Comparison of ENCODE assay signal across 8 cellular contexts in genomic region chr2:175036582-175037018, GRCh38. TPM values are rescaled to one million over a fixed set of nuclear protein-coding genes. Genes with fewer than 3 reads are reported as not detected.
DNase-seq lines count a peak whose midpoint lies in the region; ATAC-seq lines count a peak whose summit lies in the region.

No MANE protein-coding gene starts in this region.

- ATAC-seq in activated T-cell treated with anti-CD3 and anti-CD28 coated beads, Interleukin-2, amount 50 U/mL, for 4 hours = no peak
- peak; percentile 42 to 67 for ATAC-seq in stimulated activated naive B cell treated with anti-CD40 and anti-IgM and Interleukin-4, amounts not matched to agents 10 μg/mL and 1 μg/mL and 100 μg/mL, for 72 hours (replicated peaks)
- ATAC-seq in HG03520 (IDR thresholded peaks at IDR 0.05; ENCODE audit: unreplicated experiment) = no peak

- no peaks in the 10 kb centered on the region for H3K36me3 Mint-ChIP-seq in activated T-cell treated with anti-CD3 and anti-CD28 coated beads, Interleukin-2, amount 50 U/mL, for 4 hours (ENCODE audit: insufficient read depth)
- H3K36me3 Mint-ChIP-seq in stimulated activated naive B cell treated with anti-CD40 and anti-IgM and Interleukin-4, amounts not matched to agents 10 μg/mL and 1 μg/mL and 100 μg/mL, for 72 hours = peaks cover 0 to 3% of the 10 kb centered on the region in 2 donors

- H3K4me3 Mint-ChIP-seq in activated T-cell treated with anti-CD3 and anti-CD28 coated beads, Interleukin-2, amount 50 U/mL, for 4 hours = peak overlapping the region; percentile 41
- H3K4me3 Mint-ChIP-seq in stimulated activated naive B cell treated with anti-CD40 and anti-IgM and Interleukin-4, amounts not matched to agents 10 μg/mL and 1 μg/mL and 100 μg/mL, for 72 hours = peak overlapping the region in 1 of 2 donors; percentile 48

- no peaks in the 10 kb centered on the region for H3K9me3 Mint-ChIP-seq in activated T-cell treated with anti-CD3 and anti-CD28 coated beads, Interleukin-2, amount 50 U/mL, for 4 hours
- peaks cover 0 to 4% of the 10 kb centered on the region in 2 donors for H3K9me3 Mint-ChIP-seq in stimulated activated naive B cell treated with anti-CD40 and anti-IgM and Interleukin-4, amounts not matched to agents 10 μg/mL and 1 μg/mL and 100 μg/mL, for 72 hours

- H3K27ac Mint-ChIP-seq in stimulated activated naive B cell treated with anti-CD40 and anti-IgM and Interleukin-4, amounts not matched to agents 10 μg/mL and 1 μg/mL and 100 μg/mL, for 72 hours = no peak overlapping the region

- H3K27me3 Mint-ChIP-seq in activated T-cell treated with anti-CD3 and anti-CD28 coated beads, Interleukin-2, amount 50 U/mL, for 4 hours (ENCODE audit: low read depth) = no peaks in the 10 kb centered on the region
- H3K27me3 Mint-ChIP-seq in stimulated activated naive B cell treated with anti-CD40 and anti-IgM and Interleukin-4, amounts not matched to agents 10 μg/mL and 1 μg/mL and 100 μg/mL, for 72 hours = no peaks in the 10 kb centered on the region

- peaks cover 10% of the 10 kb centered on the region for H3K4me1 Mint-ChIP-seq in activated T-cell treated with anti-CD3 and anti-CD28 coated beads, Interleukin-2, amount 50 U/mL, for 4 hours (ENCODE audit: low read depth)
- H3K4me1 Mint-ChIP-seq in stimulated activated naive B cell treated with anti-CD40 and anti-IgM and Interleukin-4, amounts not matched to agents 10 μg/mL and 1 μg/mL and 100 μg/mL, for 72 hours = peaks cover 2 to 10% of the 10 kb centered on the region in 2 donors

- DNase-seq in activated T-cell treated with anti-CD3 and anti-CD28 coated beads, Interleukin-2, amount 50 U/mL, for 4 hours = no peak
- DNase-seq in activated T-cell treated with anti-CD3 and anti-CD28 coated beads, Interleukin-2, amount 50 U/mL, for 48 hours = no peak
- DNase-seq in HT-29 (ENCODE audit: low spot score) (peak; percentile 34), SKM-1 treated with dmso at 0.1 percent for 144 hours (lab: John Stamatoyannopoulos, UW; ENCODE audit: unreplicated experiment) (peak; percentile 27), fibroblast of peridontal ligament (ENCODE audit: extremely low read depth) (peak; percentile 50), NCI-H128 (lab: John Stamatoyannopoulos, UW; ENCODE audit: unreplicated experiment) (no peak)
- DNase-seq in stimulated activated naive B cell treated with anti-CD40 and anti-IgM and Interleukin-4, amounts not matched to agents 10 μg/mL and 1 μg/mL and 100 μg/mL, for 72 hours = no peak

RNA-seq across cellular contexts. Expression of gene CHN1, which starts 31.4 kb away (rescaled TPM):
- total RNA-seq in activated T-cell treated with anti-CD3 and anti-CD28 coated beads, Interleukin-2, amount 50 U/mL, for 4 hours = 1 to 10 TPM; 3.2 to 7.5 (median 6.9) TPM
- 0.70 TPM in 1 of 2 replicates, not detected in the other for total RNA-seq in HT-29 (2014; rRNA removed; shearing (Covaris generic))

Comparison
In these comparisons a context has a peak if more than half of its experiments do, and no peak if none do; other contexts are left out.
1. ATAC-seq: peak in stimulated activated naive B cell treated with anti-CD40 and anti-IgM and Interleukin-4, amounts not matched to agents 10 μg/mL and 1 μg/mL and 100 μg/mL, for 72 hours (2 of 2); none in activated T-cell treated with anti-CD3 and anti-CD28 coated beads, Interleukin-2, amount 50 U/mL, for 4 hours (0 of 2) and HG03520 (single experiment).
2. DNase-seq: peak in HT-29 (single experiment), SKM-1 treated with dmso at 0.1 percent for 144 hours (single experiment) and fibroblast of peridontal ligament (single experiment); none in activated T-cell treated with anti-CD3 and anti-CD28 coated beads, Interleukin-2, amount 50 U/mL, for 4 hours (single experiment), activated T-cell treated with anti-CD3 and anti-CD28 coated beads, Interleukin-2, amount 50 U/mL, for 48 hours (0 of 2), stimulated activated naive B cell treated with anti-CD40 and anti-IgM and Interleukin-4, amounts not matched to agents 10 μg/mL and 1 μg/mL and 100 μg/mL, for 72 hours (single experiment) and NCI-H128 (single experiment).